Comparison of ENCODE assay signal across 23 cellular contexts in genomic region chr19:46392837-46393236, GRCh38. TPM values are rescaled to one million over a fixed set of nuclear protein-coding genes. Genes with fewer than 3 reads are reported as not detected.
DNase-seq lines count a peak whose midpoint lies in the region; ATAC-seq and TF ChIP-seq lines count a peak whose summit lies in the region.
"Had no signal": no experiment of that assay in that cellular context is flagged by ENCODE, and none has a peak within 500 bp of the region (broad histone marks: within the 10 kb centered on the region; RNA-seq: fewer than 3 reads in every experiment).

No MANE protein-coding gene starts in this region.

- H3K27ac ChIP-seq in H9 (ENCODE audit: insufficient read length, low read depth, low read length), result no peak overlapping the region
- H3K27ac ChIP-seq in gastroesophageal sphincter, result peak overlapping the region in 3 of 4 donors; percentile 47 to 59 (median 51)
- peak overlapping the region; percentile 33 to 59 for H3K27ac ChIP-seq in testis

- H3K36me3 Mint-ChIP-seq in H9 (ENCODE audit: insufficient read depth in 1 of 3, low read depth in 3 of 3) (peaks cover 29 to 42% (median 32%) of the 10 kb centered on the region in 3 experiments), Caco-2 (ENCODE audit: insufficient read depth, unreplicated experiment) (peaks cover 50% of the 10 kb centered on the region)

- intact Hi-C loops in testis (cut with DNase I; ENCODE audit: low total_unique reads), result no loop called here
- intact Hi-C loops in Caco-2 (cut with micrococcal nuclease; ENCODE audit: unreplicated experiment), result no loop called here

- no peaks in the 10 kb centered on the region for H3K27me3 ChIP-seq in H9 (ENCODE audit: insufficient read depth, low read length)
- H3K27me3 ChIP-seq in gastroesophageal sphincter, result no peaks in the 10 kb centered on the region
- H3K27me3 ChIP-seq in testis, result no peaks in the 10 kb centered on the region
- no peaks in the 10 kb centered on the region for H3K27me3 ChIP-seq in Caco-2 (replicated peaks; ENCODE audit: control insufficient read depth, insufficient read depth, low read length)
- H3K27me3 ChIP-seq: suprapubic skin had no signal

- POLR2A ChIA-PET in Caco-2 (lab: Charles Lee), result no interaction called here

- CTCF ChIA-PET in Caco-2 (lab: Charles Lee), result no interaction called here

- DNase-seq in H9, result no peak
- peak; percentile 53 for DNase-seq in amniotic epithelial cell (ENCODE audit: low read depth)
- no peak for DNase-seq in testis
- no peak for DNase-seq in SW 1271 (lab: John Stamatoyannopoulos, UW)
- DNase-seq in Caco-2, result no peak
- no peak for DNase-seq in NCI-H446 (lab: John Stamatoyannopoulos, UW)
- DNase-seq: activated CD4-positive, alpha-beta T cell treated with anti-CD3 and anti-CD28 coated beads for 1 hour; activated CD8-positive, alpha-beta memory T cell treated with anti-CD3 and anti-CD28 coated beads, Interleukin-2, amount 50 U/mL, for 4 hours; activated naive CD4-positive, alpha-beta T cell; mesendoderm; NCI-H2029; NCI-H510A treated with DMSO at 0.1 percent for 48 hours; occipital lobe; SHP77 treated with DMSO at 0.1 percent for 48 hours; stimulated activated CD4-positive, alpha-beta T cell treated with anti-CD3 and anti-CD28 coated beads, Interleukin-2, amount 100 ng/mL, for 24 hours had no signal

- no peak overlapping the region for H3K9ac ChIP-seq in H9 (ENCODE audit: extremely low read depth, insufficient read length, low read length)

- no peak overlapping the region for H4K91ac ChIP-seq in H9 (ENCODE audit: insufficient read length, low read depth, low read length)

- H2BK15ac ChIP-seq in H9 (ENCODE audit: low read depth, low read length), result no peak overlapping the region

- H3K18ac ChIP-seq in H9 (ENCODE audit: insufficient read length, low read depth, low read length), result no peak overlapping the region

- no peak for TF ChIP-seq CTCF in H9 (conservative IDR thresholded peaks at IDR 0.05)
- TF ChIP-seq CTCF in gastroesophageal sphincter (IDR thresholded peaks at IDR 0.05), result no peak
- TF ChIP-seq CTCF in testis (IDR thresholded peaks at IDR 0.05), result no peak
- TF ChIP-seq CTCF in Caco-2 (IDR thresholded peaks at IDR 0.05; ENCODE audit: insufficient read depth in 1 of 2, low read depth in 1 of 2, low read length in 1 of 2, severe bottlenecking in 1 of 2, unreplicated experiment in 1 of 2), result no peak

- H3K23me2 ChIP-seq in H9 (ENCODE audit: insufficient read length, low read depth, low read length, poor library complexity, severe bottlenecking), result no peaks in the 10 kb centered on the region

- H3K4me1 ChIP-seq in H9 (ENCODE audit: insufficient read depth, low read length), result no peaks in the 10 kb centered on the region
- H3K4me1 ChIP-seq in gastroesophageal sphincter, result peaks cover 0 to 33% (median 7%) of the 10 kb centered on the region in 3 donors
- peaks cover 16% of the 10 kb centered on the region for H3K4me1 ChIP-seq in testis
- no peaks in the 10 kb centered on the region for H3K4me1 ChIP-seq in Caco-2

- H3K9me3 Mint-ChIP-seq in H9, result peaks cover 2 to 5% of the 10 kb centered on the region in 2 experiments; a peak in 2 of 5 replicates
- peaks cover 11% of the 10 kb centered on the region for H3K9me3 Mint-ChIP-seq in Caco-2 (ENCODE audit: unreplicated experiment)
- H3K9me3 Mint-ChIP-seq: IgD-negative memory B cell; T-helper 2 cell treated with Interferon-gamma antibody and Interleukin-4, amounts not matched to agents 5 μg/mL and 100 μg/mL, for 36 hours had no signal

- no peak overlapping the region for H4K5ac ChIP-seq in H9 (ENCODE audit: insufficient read length, low read depth, low read length)

- H2BK120ac ChIP-seq in H9 (ENCODE audit: low read depth, low read length, poor library complexity, severe bottlenecking), result no peak overlapping the region

- H2AK5ac ChIP-seq in H9 (ENCODE audit: insufficient read length, low read length), result no peak overlapping the region

- H2BK20ac ChIP-seq in H9 (ENCODE audit: low read depth, low read length, poor library complexity, severe bottlenecking), result no peak overlapping the region

- no peak overlapping the region for H3K23ac ChIP-seq in H9 (ENCODE audit: insufficient read length, low read depth, low read length)

- no peak overlapping the region for H4K8ac ChIP-seq in H9 (replicated peaks; ENCODE audit: insufficient read length, low read depth, low read length)

- no peaks in the 10 kb centered on the region for H3K79me2 ChIP-seq in H9 (ENCODE audit: insufficient read depth, low read length)

- WGBS in H9 (ENCODE audit: extremely low coverage, insufficient read length, low lambda C conversion rate), result no CpG with 5 or more reads among the region's 4 CpGs
- 29 to 33% methylated on average over 1 to 4 of the region's 4 CpGs for WGBS in gastroesophageal sphincter (ENCODE audit: low coverage in 1 of 2), 2 donors
- 28 to 42% methylated on average over 4 of the region's 4 CpGs for WGBS in testis, 2 donors

- peaks cover 7 to 38% of the 10 kb centered on the region in 2 experiments for H3K4me1 Mint-ChIP-seq in H9
- H3K4me1 Mint-ChIP-seq in Caco-2 (ENCODE audit: low read depth, unreplicated experiment), result no peaks in the 10 kb centered on the region

- H4K20me1 ChIP-seq in H9 (ENCODE audit: control insufficient read depth, insufficient read depth, insufficient read length), result no peaks in the 10 kb centered on the region

- peaks cover 0 to 42% of the 10 kb centered on the region in 2 donors for H3K36me3 ChIP-seq in gastroesophageal sphincter
- no peaks in the 10 kb centered on the region for H3K36me3 ChIP-seq in testis (ENCODE audit: low read depth, missing control alignments)
- H3K36me3 ChIP-seq in Caco-2 (ENCODE audit: control insufficient read depth, insufficient read depth, low read length), result peaks cover 9% of the 10 kb centered on the region

- no peak overlapping the region for H2AFZ ChIP-seq in H9 (ENCODE audit: low read length)

- H3K4ac ChIP-seq in H9 (ENCODE audit: low read depth, low read length), result no peak overlapping the region

- no peaks in the 10 kb centered on the region for H3K9me3 ChIP-seq in H9 (ENCODE audit: control insufficient read depth, low read depth, low read length)
- no peaks in the 10 kb centered on the region for H3K9me3 ChIP-seq in gastroesophageal sphincter
- H3K9me3 ChIP-seq in testis, result no peaks in the 10 kb centered on the region
- no peaks in the 10 kb centered on the region for H3K9me3 ChIP-seq in Caco-2
- H3K9me3 ChIP-seq: sigmoid colon, suprapubic skin had no signal

- H3K4me2 ChIP-seq in H9 (ENCODE audit: insufficient read depth, insufficient read length, low read length), result no peak overlapping the region

- H3K27ac Mint-ChIP-seq in H9, result peak overlapping the region in 2 of 3 experiments; percentile 18 to 91; a peak in 3 of 7 replicates
- H3K27ac Mint-ChIP-seq in Caco-2 (ENCODE audit: unreplicated experiment), result no peak overlapping the region
- H3K27ac Mint-ChIP-seq: T-helper 2 cell treated with Interferon-gamma antibody and Interleukin-4, amounts not matched to agents 5 μg/mL and 100 μg/mL, for 36 hours had no signal

- H3K4me3 ChIP-seq in gastroesophageal sphincter, result no peak overlapping the region
- no peak overlapping the region for H3K4me3 ChIP-seq in testis
- no peak overlapping the region for H3K4me3 ChIP-seq in Caco-2 (ENCODE audit: low read depth, low read length)
- H3K4me3 ChIP-seq: sigmoid colon, suprapubic skin had no signal

- no peaks in the 10 kb centered on the region for H3K79me1 ChIP-seq in H9 (ENCODE audit: insufficient read depth, low read depth, low read length, poor library complexity, severe bottlenecking)

- BruUV-seq in Caco-2 (replicated peaks; lab: Mats Ljungman, UMichigan), result no TSS peak

- H2BK12ac ChIP-seq in H9 (ENCODE audit: insufficient read length, low read depth, low read length), result no peak overlapping the region

- no peaks in the 10 kb centered on the region for H3K27me3 Mint-ChIP-seq in H9 (ENCODE audit: low read depth)
- H3K27me3 Mint-ChIP-seq in Caco-2 (ENCODE audit: insufficient read depth, unreplicated experiment), result no peaks in the 10 kb centered on the region
- H3K27me3 Mint-ChIP-seq: IgD-negative memory B cell had no signal

- no peak for ATAC-seq in gastroesophageal sphincter

- no peak overlapping the region for H3T11ph ChIP-seq in H9 (ENCODE audit: low read length)

- no peak overlapping the region for H3K4me3 Mint-ChIP-seq in H9
- no peak overlapping the region for H3K4me3 Mint-ChIP-seq in Caco-2 (ENCODE audit: unreplicated experiment)
- H3K4me3 Mint-ChIP-seq: IgD-negative memory B cell; T-helper 2 cell treated with Interferon-gamma antibody and Interleukin-4, amounts not matched to agents 5 μg/mL and 100 μg/mL, for 36 hours had no signal

- no peak overlapping the region for H3K14ac ChIP-seq in H9 (ENCODE audit: insufficient read depth, low read length)

- TF ChIP-seq EP300 in gastroesophageal sphincter (IDR thresholded peaks at IDR 0.05), result no peak

- TF ChIP-seq POLR2A in gastroesophageal sphincter (IDR thresholded peaks at IDR 0.05) (no peak), testis (IDR thresholded peaks at IDR 0.05) (no peak)

- H2BK5ac ChIP-seq in H9 (ENCODE audit: insufficient read length, low read length), result no peak overlapping the region

- H3K56ac ChIP-seq in H9 (ENCODE audit: insufficient read length, low read depth, low read length), result no peak overlapping the region

RNA-seq across cellular contexts. Expression of gene CCDC8, which starts 20.5 kb away (rescaled TPM):
- 27.5 and 28.7 TPM in 2 replicates for total RNA-seq in H9 (2021)
- total RNA-seq in gastroesophageal sphincter, result 10 to 100 TPM in 1 of 4 donors, 1 to 10 TPM in 3; 4.3 to 10.1 (median 7.6) TPM
- total RNA-seq in testis, result 10 to 100 TPM; 23.3 to 33.8 TPM
- 20.1 TPM for polyA plus RNA-seq in testis (ENCODE audit: insufficient read depth, low read depth, low replicate concordance)
- 0.18 and 0.37 TPM in 2 replicates for total RNA-seq in Caco-2 (2022)
- polyA plus RNA-seq: IgD-negative memory B cell had no signal

RNA-seq across cellular contexts. Expression of gene PNMA8C, which starts 35.9 kb away (rescaled TPM):
- 1.7 and 1.8 TPM in 2 replicates for total RNA-seq in H9 (2021)
- total RNA-seq in gastroesophageal sphincter, result under 1 TPM in 3 of 4 donors, not detected in 1; 0.12 to 0.39 (median 0.27) TPM
- 1 to 10 TPM; 1.4 to 1.9 TPM for total RNA-seq in testis
- polyA plus RNA-seq in testis (ENCODE audit: insufficient read depth, low read depth, low replicate concordance), result 1.2 TPM
- total RNA-seq in Caco-2 (2022), result not detected in 2 replicates
- total RNA-seq: dermis blood vessel endothelial cell had no signal
- polyA plus RNA-seq: BJ, esophagus, IgD-negative memory B cell had no signal

RNA-seq across cellular contexts. Expression of gene PPP5C, which starts 46.0 kb away (rescaled TPM):
- total RNA-seq in H9 (2021), result 108 and 111 TPM in 2 replicates
- total RNA-seq in gastroesophageal sphincter, result 10 to 100 TPM; 48.2 to 69.5 (median 50.7) TPM
- total RNA-seq in testis, result 10 to 100 TPM; 71.7 to 72.8 TPM
- polyA plus RNA-seq in testis (ENCODE audit: insufficient read depth, low read depth, low replicate concordance), result 49.1 TPM
- 120 and 130 TPM in 2 replicates for total RNA-seq in Caco-2 (2022)
